ENCODE assay signal across 1 cellular context in the genomic region with DNA sequence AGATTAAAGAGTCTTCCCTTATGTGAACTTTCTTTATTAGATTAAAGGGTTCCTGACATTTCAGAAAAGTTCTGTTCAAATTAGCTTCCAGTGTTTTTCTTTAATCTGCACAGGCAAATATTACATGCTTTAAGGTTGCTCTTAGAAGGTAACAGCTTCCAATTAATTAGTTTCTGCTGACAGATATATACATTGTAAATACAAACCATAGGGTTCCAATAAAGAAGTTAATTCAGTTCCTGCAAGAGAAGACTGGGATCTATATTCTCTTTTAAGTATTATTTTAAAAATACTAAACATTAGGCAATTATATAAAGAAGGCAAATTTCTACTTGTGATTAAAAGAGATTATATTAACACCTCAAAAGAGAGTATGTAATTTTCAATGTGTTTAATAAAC.
TF ChIP-seq lines count a peak whose summit lies in the region.

No MANE protein-coding gene starts in this region.

TF ChIP-seq in K562, 482 proteins besides CTCF, POLR2A, EP300 and RAD21 (continued from another document):
- TF ChIP-seq, protein P1, sequence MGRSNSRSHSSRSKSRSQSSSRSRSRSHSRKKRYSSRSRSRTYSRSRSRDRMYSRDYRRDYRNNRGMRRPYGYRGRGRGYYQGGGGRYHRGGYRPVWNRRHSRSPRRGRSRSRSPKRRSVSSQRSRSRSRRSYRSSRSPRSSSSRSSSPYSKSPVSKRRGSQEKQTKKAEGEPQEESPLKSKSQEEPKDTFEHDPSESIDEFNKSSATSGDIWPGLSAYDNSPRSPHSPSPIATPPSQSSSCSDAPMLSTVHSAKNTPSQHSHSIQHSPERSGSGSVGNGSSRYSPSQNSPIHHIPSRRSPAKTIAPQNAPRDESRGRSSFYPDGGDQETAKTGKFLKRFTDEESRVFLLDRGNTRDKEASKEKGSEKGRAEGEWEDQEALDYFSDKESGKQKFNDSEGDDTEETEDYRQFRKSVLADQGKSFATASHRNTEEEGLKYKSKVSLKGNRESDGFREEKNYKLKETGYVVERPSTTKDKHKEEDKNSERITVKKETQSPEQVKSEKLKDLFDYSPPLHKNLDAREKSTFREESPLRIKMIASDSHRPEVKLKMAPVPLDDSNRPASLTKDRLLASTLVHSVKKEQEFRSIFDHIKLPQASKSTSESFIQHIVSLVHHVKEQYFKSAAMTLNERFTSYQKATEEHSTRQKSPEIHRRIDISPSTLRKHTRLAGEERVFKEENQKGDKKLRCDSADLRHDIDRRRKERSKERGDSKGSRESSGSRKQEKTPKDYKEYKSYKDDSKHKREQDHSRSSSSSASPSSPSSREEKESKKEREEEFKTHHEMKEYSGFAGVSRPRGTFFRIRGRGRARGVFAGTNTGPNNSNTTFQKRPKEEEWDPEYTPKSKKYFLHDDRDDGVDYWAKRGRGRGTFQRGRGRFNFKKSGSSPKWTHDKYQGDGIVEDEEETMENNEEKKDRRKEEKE (IDR thresholded peaks at IDR 0.05; ENCODE audit: borderline replicate concordance in 1 of 2, control insufficient read depth in 1 of 2, low read depth in 2 of 2, low read length in 1 of 2), result no peak
- no peak for TF ChIP-seq CBX2 (IDR thresholded peaks at IDR 0.05; ENCODE audit: insufficient read depth, low read length, poor library complexity, severe bottlenecking)
- TF ChIP-seq NR1H2 (CRISPR knock-in tag; IDR thresholded peaks at IDR 0.05), result no peak
- TF ChIP-seq, protein P2, sequence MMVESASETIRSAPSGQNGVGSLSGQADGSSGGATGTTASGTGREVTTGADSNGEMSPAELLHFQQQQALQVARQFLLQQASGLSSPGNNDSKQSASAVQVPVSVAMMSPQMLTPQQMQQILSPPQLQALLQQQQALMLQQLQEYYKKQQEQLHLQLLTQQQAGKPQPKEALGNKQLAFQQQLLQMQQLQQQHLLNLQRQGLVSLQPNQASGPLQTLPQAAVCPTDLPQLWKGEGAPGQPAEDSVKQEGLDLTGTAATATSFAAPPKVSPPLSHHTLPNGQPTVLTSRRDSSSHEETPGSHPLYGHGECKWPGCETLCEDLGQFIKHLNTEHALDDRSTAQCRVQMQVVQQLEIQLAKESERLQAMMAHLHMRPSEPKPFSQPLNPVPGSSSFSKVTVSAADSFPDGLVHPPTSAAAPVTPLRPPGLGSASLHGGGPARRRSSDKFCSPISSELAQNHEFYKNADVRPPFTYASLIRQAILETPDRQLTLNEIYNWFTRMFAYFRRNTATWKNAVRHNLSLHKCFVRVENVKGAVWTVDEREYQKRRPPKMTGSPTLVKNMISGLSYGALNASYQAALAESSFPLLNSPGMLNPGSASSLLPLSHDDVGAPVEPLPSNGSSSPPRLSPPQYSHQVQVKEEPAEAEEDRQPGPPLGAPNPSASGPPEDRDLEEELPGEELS (CRISPR knock-in tag; IDR thresholded peaks at IDR 0.05; ENCODE audit: borderline replicate concordance), result no peak
- no peak for TF ChIP-seq NFIC (IDR thresholded peaks at IDR 0.05)
- no peak for TF ChIP-seq ZBTB8A (IDR thresholded peaks at IDR 0.05; ENCODE audit: partially characterized antibody)
